Comparison of ENCODE assay signal across 18 cellular contexts in the genomic region with DNA sequence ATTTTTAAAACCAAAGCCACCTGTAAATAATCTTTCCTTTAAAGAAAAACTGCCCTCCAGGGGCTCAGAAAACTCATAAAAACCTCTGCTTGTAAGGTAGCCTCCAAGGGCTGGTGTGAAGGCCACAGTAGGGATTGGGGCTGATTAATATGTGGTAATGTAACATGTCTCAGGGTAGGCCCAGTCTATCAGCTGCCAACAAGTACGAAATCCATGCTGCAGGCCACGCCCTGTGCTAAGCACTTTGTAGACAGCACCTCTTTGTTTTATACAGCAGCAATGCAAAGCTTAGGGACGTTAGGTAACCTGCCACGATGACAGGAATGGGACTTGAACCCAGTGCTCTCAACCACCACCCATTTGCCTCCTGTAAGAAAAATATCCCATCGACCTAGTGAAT.
A peak's percentile ranks its signal among the peaks of the same experiment; 100 is the strongest.
DNase-seq lines count a peak whose midpoint lies in the region; ATAC-seq, FAIRE-seq and TF ChIP-seq lines count a peak whose summit lies in the region.
"Had no signal": no experiment of that assay in that cellular context is flagged by ENCODE, and none has a peak within 500 bp of the region (broad histone marks: within the 10 kb centered on the region; RNA-seq: fewer than 3 reads in every experiment).

No MANE protein-coding gene starts in this region.

- CTCF ChIA-PET in A549 (lab: Yijun Ruan, JAX) = no interaction called here

- ATAC-seq in A549 (peak in 1 of 2 experiments; percentile 43; a peak in 1 of 6 replicates), HG02973 (IDR thresholded peaks at IDR 0.05; ENCODE audit: unreplicated experiment) (no peak)
- ATAC-seq: GM12878, natural killer cell, Panc1, T-cell had no signal

- no peak for FAIRE-seq in A549 (lab: Jason Lieb, UNC)
- FAIRE-seq: GM12878 had no signal

- 63% methylated on average over 4 of the region's 5 CpGs for WGBS in A549 (ENCODE audit: missing lambda C conversion rate)

- DNase-seq in A549 (ENCODE audit: low read depth in 1 of 2, low spot score in 1 of 2) (peak in 1 of 2 experiments; percentile 1), NB4 (ENCODE audit: low read depth) (peak; percentile 1), epithelial cell of prostate (ENCODE audit: low read depth, low spot score) (peak; percentile 64), osteoblast (ENCODE audit: insufficient read length, low spot score, missing footprints) (peak; percentile 30), OCI-M1 (lab: John Stamatoyannopoulos, UW) (no peak), mesenteric fat pad (ENCODE audit: low spot score) (no peak), HT-29 (ENCODE audit: low spot score) (no peak)
- DNase-seq: activated CD8-positive, alpha-beta memory T cell treated with anti-CD3 and anti-CD28 coated beads for 24 hours; activated effector memory CD4-positive, alpha-beta T cell treated with anti-CD3 and anti-CD28 coated beads, Interleukin-2, amount 50 U/mL, for 16 hours; natural killer cell; NCI-H2081; NCI-H526; T-cell had no signal

- peak overlapping the region; percentile 68 to 84 for H3K27ac ChIP-seq in A549
- peak overlapping the region; percentile 73 for H3K27ac ChIP-seq in epithelial cell of prostate
- peak overlapping the region; percentile 81 for H3K27ac ChIP-seq in osteoblast (ENCODE audit: low read depth, low read length)
- H3K27ac ChIP-seq: ascending aorta had no signal

- no peaks in the 10 kb centered on the region for H3K79me2 ChIP-seq in osteoblast (ENCODE audit: insufficient read depth, low read length)

- no peak for TF ChIP-seq RAD21 in A549 (conservative IDR thresholded peaks at IDR 0.05 in 1 of 2, IDR thresholded peaks at IDR 0.05 in 1 of 2)

- H3K9me3 ChIP-seq in A549 = no peaks in the 10 kb centered on the region
- H3K9me3 ChIP-seq in osteoblast (ENCODE audit: low read depth, low read length) = no peaks in the 10 kb centered on the region
- H3K9me3 ChIP-seq: ascending aorta, esophagus muscularis mucosa had no signal

- TF ChIP-seq POLR2A in A549 (IDR thresholded peaks at IDR 0.05; ENCODE audit: low read length) (no peak), NB4 (IDR thresholded peaks at IDR 0.05; ENCODE audit: extremely low read depth, insufficient read length) (no peak)

- H3K4me3 ChIP-seq in A549 (no peak overlapping the region), NB4 (ENCODE audit: low read depth, low read length) (no peak overlapping the region), osteoblast (ENCODE audit: insufficient read depth, low read length) (no peak overlapping the region)
- H3K4me3 ChIP-seq: ascending aorta, esophagus muscularis mucosa, GM12878 had no signal

- H3K4me1 ChIP-seq in A549 (peaks cover 25% of the 10 kb centered on the region), osteoblast (ENCODE audit: insufficient read depth, low read length) (peaks cover 39% of the 10 kb centered on the region)

- TF ChIP-seq CTCF in A549 (IDR thresholded peaks at IDR 0.05) (no peak), NB4 (IDR thresholded peaks at IDR 0.05; ENCODE audit: low read depth, low read length) (no peak), osteoblast (IDR thresholded peaks at IDR 0.05; ENCODE audit: extremely low read depth, low read depth, low read length) (no peak)

- no peaks in the 10 kb centered on the region for H3K36me3 ChIP-seq in osteoblast (ENCODE audit: insufficient read depth, low read length)
- H3K36me3 ChIP-seq: ascending aorta, esophagus muscularis mucosa had no signal

- H2AFZ ChIP-seq in osteoblast (ENCODE audit: low read length) = peak overlapping the region; percentile 40

- H4K20me1 ChIP-seq in osteoblast (ENCODE audit: insufficient read depth, low read length) = no peaks in the 10 kb centered on the region

- POLR2A ChIA-PET in A549 (lab: Yijun Ruan, JAX) = no interaction called here

- H3K27me3 ChIP-seq in osteoblast (ENCODE audit: insufficient read depth, low read length) = no peaks in the 10 kb centered on the region
- H3K27me3 ChIP-seq: ascending aorta, esophagus muscularis mucosa had no signal

- no peak for TF ChIP-seq EP300 in A549 (IDR thresholded peaks at IDR 0.05)

- H3K4me2 ChIP-seq in A549 = peak overlapping the region; percentile 50
- peak overlapping the region; percentile 47 for H3K4me2 ChIP-seq in osteoblast (ENCODE audit: insufficient read depth, low read length)

TF ChIP-seq in A549, 52 proteins besides CTCF, POLR2A, EP300 and RAD21:
- TF ChIP-seq RCOR1 (IDR thresholded peaks at IDR 0.05; ENCODE audit: low read depth, low read length) (no peak), NR3C1 (IDR thresholded peaks at IDR 0.05) (no peak)
TF ChIP-seq in A549: peak in this region for 0.

Comparison
In these comparisons a context has a peak if more than half of its experiments do, and no peak if none do; other contexts are left out.
1. DNase-seq: peak in NB4 (single experiment), epithelial cell of prostate (single experiment) and osteoblast (single experiment); none in OCI-M1 (single experiment), mesenteric fat pad (single experiment) and HT-29 (single experiment).
2. Peak in every context shown above with its lines, with median percentiles within 50 percentile points of each other: H3K27ac ChIP-seq.